ENCODE assay signal across 8 cellular contexts in genomic region chr20:53623454-53624206, GRCh38. TPM values are rescaled to one million over a fixed set of nuclear protein-coding genes. Genes with fewer than 3 reads are reported as not detected.
DNase-seq lines count a peak whose midpoint lies in the region; ATAC-seq lines count a peak whose summit lies in the region.

No MANE protein-coding gene starts in this region.

- intact Hi-C loops in left ventricle myocardium superior (cut with micrococcal nuclease): no loop called here

- ATAC-seq in HG03565 (IDR thresholded peaks at IDR 0.05; ENCODE audit: unreplicated experiment): peak; percentile 32
- ATAC-seq in left ventricle myocardium superior: peak; percentile 91
- no peak for ATAC-seq in HG03159 (IDR thresholded peaks at IDR 0.05; ENCODE audit: unreplicated experiment)

- peak; percentile 41 for DNase-seq in stimulated activated CD4-positive, alpha-beta T cell treated with anti-CD3 and anti-CD28 coated beads, Interleukin-12 subunit alpha, Interleukin-12 subunit beta, amount 100 ng/mL, for 4 hours
- no peak for DNase-seq in stimulated activated CD4-positive, alpha-beta T cell treated with anti-CD3 and anti-CD28 coated beads, Interleukin-2, amount 100 ng/mL, for 48 hours
- DNase-seq in RPMI7951 (ENCODE audit: low read depth): peak; percentile 84
- peak; percentile 71 for DNase-seq in amniotic stem cell (lab: John Stamatoyannopoulos, UW)
- peak; percentile 63 for DNase-seq in left ventricle myocardium superior
- DNase-seq in pons (ENCODE audit: low spot score): peak; percentile 71

RNA-seq across cellular contexts. Expression of gene ZNF217, which starts 30.0 kb away (rescaled TPM):
- total RNA-seq in RPMI7951 (2014; rRNA removed; shearing (Covaris generic)): 16.8 and 23.1 TPM in 2 replicates
- 8.0 TPM for total RNA-seq in left ventricle myocardium superior

Comparison
In these comparisons a context has a peak if more than half of its experiments do, and no peak if none do; other contexts are left out.
1. DNase-seq: peak in stimulated activated CD4-positive, alpha-beta T cell treated with anti-CD3 and anti-CD28 coated beads, Interleukin-12 subunit alpha, Interleukin-12 subunit beta, amount 100 ng/mL, for 4 hours (single experiment), RPMI7951 (single experiment), amniotic stem cell (single experiment), left ventricle myocardium superior (single experiment) and pons (single experiment); none in stimulated activated CD4-positive, alpha-beta T cell treated with anti-CD3 and anti-CD28 coated beads, Interleukin-2, amount 100 ng/mL, for 48 hours (0 of 2).